In genomic region chr6:6332240-6332639, GRCh38 we compare ENCODE assay signal across 10 cellular contexts. TPM values are rescaled to one million over a fixed set of nuclear protein-coding genes. Genes with fewer than 3 reads are reported as not detected.
DNase-seq lines count a peak whose midpoint lies in the region; ATAC-seq lines count a peak whose summit lies in the region.
"Had no signal": no experiment of that assay in that cellular context is flagged by ENCODE, and none has a peak within 500 bp of the region (broad histone marks: within the 10 kb centered on the region; RNA-seq: fewer than 3 reads in every experiment).

No MANE protein-coding gene starts in this region.

- no peaks in the 10 kb centered on the region for H3K36me3 Mint-ChIP-seq in activated naive CD4-positive, alpha-beta T cell treated with anti-CD3 and anti-CD28 coated beads, Interleukin-2, amount 50 U/mL, for 72 hours

- H3K9me3 Mint-ChIP-seq in activated naive CD4-positive, alpha-beta T cell treated with anti-CD3 and anti-CD28 coated beads, Interleukin-2, amount 50 U/mL, for 72 hours: no peaks in the 10 kb centered on the region

- DNase-seq in KG1 (lab: John Stamatoyannopoulos, UW) (peak; percentile 5), kidney glomerular epithelial cell (lab: John Stamatoyannopoulos, UW) (peak; percentile 37), medulla oblongata (ENCODE audit: extremely low spot score) (no peak), NCI-H446 treated with DMSO at 0.1 percent for 48 hours (lab: John Stamatoyannopoulos, UW) (no peak), activated gamma-delta T cell treated with Interleukin-2 at 50 U/mL for 16 hours (no peak)
- no peak for DNase-seq in activated naive CD4-positive, alpha-beta T cell treated with anti-CD3 and anti-CD28 coated beads, Interleukin-2, amount 50 U/mL, for 72 hours (ENCODE audit: low spot score in 2 of 2)
- DNase-seq: NCI-H187 had no signal

- ATAC-seq in GM18519 (IDR thresholded peaks at IDR 0.05; ENCODE audit: low FRiP score, unreplicated experiment) (peak; percentile 50), HG02588 (IDR thresholded peaks at IDR 0.05; ENCODE audit: unreplicated experiment) (peak; percentile 73)
- no peak for ATAC-seq in activated naive CD4-positive, alpha-beta T cell treated with anti-CD3 and anti-CD28 coated beads, Interleukin-2, amount 50 U/mL, for 72 hours

- H3K27ac Mint-ChIP-seq in activated naive CD4-positive, alpha-beta T cell treated with anti-CD3 and anti-CD28 coated beads, Interleukin-2, amount 50 U/mL, for 72 hours: no peak overlapping the region

RNA-seq across cellular contexts. Expression of gene F13A1, which starts 11.8 kb away (rescaled TPM):
- total RNA-seq in activated naive CD4-positive, alpha-beta T cell treated with anti-CD3 and anti-CD28 coated beads, Interleukin-2, amount 50 U/mL, for 72 hours: not detected
- total RNA-seq: pulmonary artery endothelial cell had no signal

Comparison
In these comparisons a context has a peak if more than half of its experiments do, and no peak if none do; other contexts are left out.
1. ATAC-seq: peak in GM18519 (single experiment) and HG02588 (single experiment); none in activated naive CD4-positive, alpha-beta T cell treated with anti-CD3 and anti-CD28 coated beads, Interleukin-2, amount 50 U/mL, for 72 hours (0 of 2).
2. DNase-seq: peak in KG1 (single experiment) and kidney glomerular epithelial cell (single experiment); none in medulla oblongata (single experiment), NCI-H446 treated with DMSO at 0.1 percent for 48 hours (single experiment), activated gamma-delta T cell treated with Interleukin-2 at 50 U/mL for 16 hours (single experiment) and activated naive CD4-positive, alpha-beta T cell treated with anti-CD3 and anti-CD28 coated beads, Interleukin-2, amount 50 U/mL, for 72 hours (0 of 2).